13 cellular contexts compared by ENCODE assay signal in genomic region chr3:45606991-45607712, GRCh38. TPM values are rescaled to one million over a fixed set of nuclear protein-coding genes. Genes with fewer than 3 reads are reported as not detected.
DNase-seq lines count a peak whose midpoint lies in the region; ATAC-seq and TF ChIP-seq lines count a peak whose summit lies in the region.
"Had no signal": no experiment of that assay in that cellular context is flagged by ENCODE, and none has a peak within 500 bp of the region (broad histone marks: within the 10 kb centered on the region; RNA-seq: fewer than 3 reads in every experiment).

No MANE protein-coding gene starts in this region.

- intact Hi-C loops in IMR-90 (cut with micrococcal nuclease) (no loop called here), body of pancreas (cut with DNase I) (no loop called here)

- whole genome bisulfite sequencing in IMR-90 (ENCODE audit: extremely low coverage in 2 of 2, insufficient read length in 1 of 2), 2 experiments: 100% methylated on average over 2 of the region's 11 CpGs; no CpG with 5 or more reads in 1 of the 2 experiments
- WGBS in body of pancreas, 2 donors: 74 to 78% methylated on average over 8 to 11 of the region's 11 CpGs
- WGBS in hepatocyte (ENCODE audit: low lambda C conversion rate, missing lambda C conversion rate): 82% methylated on average over 11 of the region's 11 CpGs

- H3K23ac ChIP-seq in IMR-90 (ENCODE audit: low read depth, low read length): peak overlapping the region; percentile 19; the same call in 1 of the 2 replicates

- peak overlapping the region; percentile 9; the same call in 1 of the 2 replicates for H4K5ac ChIP-seq in IMR-90 (ENCODE audit: low read depth, low read length)

- H3K9me3 ChIP-seq in IMR-90 (ENCODE audit: control insufficient read depth, insufficient read depth, low read length) (no peaks in the 10 kb centered on the region), body of pancreas (no peaks in the 10 kb centered on the region), hepatocyte (ENCODE audit: low read depth) (no peaks in the 10 kb centered on the region), skeletal muscle tissue (ENCODE audit: control insufficient read depth in 3 of 3, low read length in 3 of 3) (no peaks in the 10 kb centered on the region)
- H3K9me3 ChIP-seq: HAP-1 had no signal

- TF ChIP-seq CTCF in IMR-90 (conservative IDR thresholded peaks at IDR 0.05; ENCODE audit: low read depth, low read length) (no peak), body of pancreas (IDR thresholded peaks at IDR 0.05) (no peak), hepatocyte (IDR thresholded peaks at IDR 0.05; ENCODE audit: poor library complexity) (no peak)

- peaks cover 38 to 92% of the 10 kb centered on the region in 2 experiments for H3K79me1 ChIP-seq in IMR-90 (ENCODE audit: low read depth in 1 of 2, low read length in 2 of 2)

- no TSS peak for BruUV-seq in IMR-90 (replicated peaks; lab: Mats Ljungman, UMichigan)

- peaks cover 46% of the 10 kb centered on the region for H3K4me1 ChIP-seq in IMR-90 (ENCODE audit: control insufficient read depth, insufficient read depth, low read length)
- peaks cover 50% of the 10 kb centered on the region for H3K4me1 ChIP-seq in body of pancreas
- peaks cover 14% of the 10 kb centered on the region for H3K4me1 ChIP-seq in hepatocyte (ENCODE audit: insufficient read depth)
- peaks cover 86 to 97% (median 89%) of the 10 kb centered on the region in 3 donors for H3K4me1 ChIP-seq in skeletal muscle tissue (ENCODE audit: control insufficient read depth in 3 of 3, insufficient read depth in 3 of 3, low read length in 3 of 3)
- H3K4me1 ChIP-seq: HAP-1 had no signal

- peak overlapping the region; percentile 19 for H3K18ac ChIP-seq in IMR-90 (ENCODE audit: low read depth, low read length)

- peak overlapping the region; percentile 71 for H4K91ac ChIP-seq in IMR-90 (ENCODE audit: insufficient read depth, low read depth, low read length)

- H3K79me2 ChIP-seq in hepatocyte: peaks cover 70% of the 10 kb centered on the region

- H3K9ac ChIP-seq in IMR-90 (ENCODE audit: low read depth, low read length) (peak overlapping the region; percentile 8), skeletal muscle tissue (ENCODE audit: low read depth in 1 of 3, low read length in 3 of 3) (peak overlapping the region in 2 of 3 donors; percentile 60 to 74)

- no peaks in the 10 kb centered on the region for H3K9me2 ChIP-seq in hepatocyte (replicated peaks; ENCODE audit: insufficient read depth)

- H4K8ac ChIP-seq in IMR-90 (ENCODE audit: low read depth in 2 of 2, low read length in 2 of 2): peak overlapping the region; percentile 8 to 56; a peak in 3 of 4 replicates

- H2AFZ ChIP-seq in IMR-90 (replicated peaks; ENCODE audit: low read length, poor library complexity) (peak overlapping the region; percentile 2), hepatocyte (no peak overlapping the region)

- peak; percentile 52 for DNase-seq in IMR-90
- no peak for DNase-seq in body of pancreas
- no peak for DNase-seq in hepatocyte (ENCODE audit: low spot score)
- DNase-seq in NCI-H2196 (lab: John Stamatoyannopoulos, UW; ENCODE audit: unreplicated experiment): no peak
- DNase-seq in anterior cingulate cortex (lab: John Stamatoyannopoulos, UW): no peak
- DNase-seq: CD8-positive, alpha-beta T cell; cortex of kidney; NCI-H446 treated with DMSO at 0.1 percent for 48 hours had no signal

- CTCF ChIA-PET in IMR-90 (lab: Yijun Ruan, JAX): interaction anchor here (0.7 to 1.5 kb wide), 2 partner anchors 21 to 53 kb away, joined by 3 to 5 read pairs; no protein-coding TSS in a partner anchor

- peaks cover 26% of the 10 kb centered on the region for H3K36me3 ChIP-seq in IMR-90 (ENCODE audit: control insufficient read depth, insufficient read depth, low read length)
- no peaks in the 10 kb centered on the region for H3K36me3 ChIP-seq in body of pancreas (replicated peaks in 1 of 2; ENCODE audit: insufficient read depth in 1 of 2, low read depth in 2 of 2)
- no peaks in the 10 kb centered on the region for H3K36me3 ChIP-seq in hepatocyte (replicated peaks; ENCODE audit: insufficient read depth, low read depth)
- H3K36me3 ChIP-seq in skeletal muscle tissue (ENCODE audit: control insufficient read depth in 3 of 3, insufficient read depth in 3 of 3, low read length in 3 of 3): peaks cover 0 to 3% (median 2%) of the 10 kb centered on the region in 3 donors

- H3K56ac ChIP-seq in IMR-90 (ENCODE audit: extremely low read depth, insufficient read depth, low read length): peak overlapping the region; percentile 50; the same call in 1 of the 2 replicates

- peak overlapping the region; percentile 80 for H2BK20ac ChIP-seq in IMR-90 (ENCODE audit: low read depth, low read length)

- peak overlapping the region; percentile 11 for H3K14ac ChIP-seq in IMR-90 (replicated peaks; ENCODE audit: low read depth, low read length)

- peak overlapping the region; percentile 74 for H3K4ac ChIP-seq in IMR-90 (ENCODE audit: low read depth, low read length)

- H3K27ac ChIP-seq in IMR-90 (ENCODE audit: insufficient read depth, low read length) (peak overlapping the region; percentile 71), body of pancreas (peak overlapping the region; percentile 41 to 77 (median 70)), hepatocyte (peak overlapping the region; percentile 58), skeletal muscle tissue (ENCODE audit: low read depth, low read length) (peak overlapping the region; percentile 87)

- dilution Hi-C loops in IMR-90 (cut with HindIII; ENCODE audit: low sequenced_read_pairs, unreplicated experiment): no loop called here

- no peak overlapping the region for H3K4me3 ChIP-seq in IMR-90 (ENCODE audit: insufficient read depth, low read depth, low read length)
- no peak overlapping the region for H3K4me3 ChIP-seq in body of pancreas
- no peak overlapping the region for H3K4me3 ChIP-seq in hepatocyte
- peak overlapping the region in 2 of 3 donors; percentile 56 to 63 for H3K4me3 ChIP-seq in skeletal muscle tissue (ENCODE audit: low read length in 3 of 3)
- H3K4me3 ChIP-seq: HAP-1, skin epidermis had no signal

- H2BK120ac ChIP-seq in IMR-90 (ENCODE audit: low read depth, low read length): peak overlapping the region; percentile 70

- peak overlapping the region; percentile 37 for H2BK5ac ChIP-seq in IMR-90 (ENCODE audit: low read depth, low read length, poor library complexity, severe bottlenecking)

- in situ Hi-C loops in IMR-90 (cut with MboI; ENCODE audit: low sequenced_read_pairs): no loop called here

- H3K27me3 ChIP-seq in IMR-90 (ENCODE audit: control insufficient read depth, insufficient read depth, low read length) (no peaks in the 10 kb centered on the region), body of pancreas (no peaks in the 10 kb centered on the region), hepatocyte (no peaks in the 10 kb centered on the region), skeletal muscle tissue (ENCODE audit: control insufficient read depth in 3 of 3, insufficient read depth in 3 of 3, low read length in 3 of 3) (no peaks in the 10 kb centered on the region)

- TF ChIP-seq RAD21 in IMR-90 (IDR thresholded peaks at IDR 0.05; ENCODE audit: low read length): no peak

- POLR2A ChIA-PET in IMR-90 (lab: Charles Lee; ENCODE audit: unreplicated experiment): no interaction called here

- H4K20me1 ChIP-seq in IMR-90 (ENCODE audit: insufficient read depth, low read length) (peaks cover 89% of the 10 kb centered on the region), hepatocyte (ENCODE audit: insufficient read depth, poor library complexity, severe bottlenecking) (peaks cover 17% of the 10 kb centered on the region)

- peak overlapping the region; percentile 76 for H2AK5ac ChIP-seq in IMR-90 (ENCODE audit: low read depth, low read length)

- peak overlapping the region; percentile 61; the same call in 2 of the 3 replicates for H2BK15ac ChIP-seq in IMR-90 (ENCODE audit: low read depth, low read length)

- peak overlapping the region; percentile 13 for H2AK9ac ChIP-seq in IMR-90 (replicated peaks; ENCODE audit: low read depth, low read length, poor library complexity)

- H3K9me1 ChIP-seq in IMR-90 (ENCODE audit: insufficient read depth, low read length): peaks cover 62% of the 10 kb centered on the region

- peak; percentile 38 for ATAC-seq in IMR-90 (ENCODE audit: low read depth)
- no peak for ATAC-seq in body of pancreas
- ATAC-seq in esophagus mucosa: no peak
- no peak for ATAC-seq in GM19035 (IDR thresholded peaks at IDR 0.05; ENCODE audit: unreplicated experiment)
- ATAC-seq: CD8-positive, alpha-beta T cell had no signal

- H3K4me2 ChIP-seq in IMR-90 (ENCODE audit: low read depth, low read length) (peak overlapping the region; percentile 49), hepatocyte (peak overlapping the region; percentile 2)

- TF ChIP-seq POLR2A in IMR-90 (IDR thresholded peaks at IDR 0.05; ENCODE audit: low read depth, low read length) (no peak), body of pancreas (IDR thresholded peaks at IDR 0.05) (no peak)

TF ChIP-seq in IMR-90, 13 proteins besides CTCF, POLR2A, EP300 and RAD21 (continues in another document):
- no peak for TF ChIP-seq RFX5 (IDR thresholded peaks at IDR 0.05; ENCODE audit: low read depth, low read length)
- TF ChIP-seq MAZ (IDR thresholded peaks at IDR 0.05; ENCODE audit: borderline replicate concordance, low read depth, low read length): no peak
- no peak for TF ChIP-seq CHD1 (IDR thresholded peaks at IDR 0.05; ENCODE audit: low read depth, low read length)
- TF ChIP-seq MXI1 (IDR thresholded peaks at IDR 0.05; ENCODE audit: borderline replicate concordance, low read depth, low read length): no peak
- TF ChIP-seq, protein P1, sequence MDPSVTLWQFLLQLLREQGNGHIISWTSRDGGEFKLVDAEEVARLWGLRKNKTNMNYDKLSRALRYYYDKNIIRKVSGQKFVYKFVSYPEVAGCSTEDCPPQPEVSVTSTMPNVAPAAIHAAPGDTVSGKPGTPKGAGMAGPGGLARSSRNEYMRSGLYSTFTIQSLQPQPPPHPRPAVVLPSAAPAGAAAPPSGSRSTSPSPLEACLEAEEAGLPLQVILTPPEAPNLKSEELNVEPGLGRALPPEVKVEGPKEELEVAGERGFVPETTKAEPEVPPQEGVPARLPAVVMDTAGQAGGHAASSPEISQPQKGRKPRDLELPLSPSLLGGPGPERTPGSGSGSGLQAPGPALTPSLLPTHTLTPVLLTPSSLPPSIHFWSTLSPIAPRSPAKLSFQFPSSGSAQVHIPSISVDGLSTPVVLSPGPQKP (IDR thresholded peaks at IDR 0.05; ENCODE audit: borderline replicate concordance, low read depth, low read length): no peak
- TF ChIP-seq FOS (IDR thresholded peaks at IDR 0.05; ENCODE audit: low read depth, low read length): no peak
- TF ChIP-seq RCOR1 (IDR thresholded peaks at IDR 0.05; ENCODE audit: insufficient replicate concordance, low read length): no peak
- TF ChIP-seq NFE2L2 (IDR thresholded peaks at IDR 0.05; ENCODE audit: low read depth, low read length): no peak

RNA-seq across cellular contexts. Expression of gene LIMD1, which starts 12.6 kb away (rescaled TPM):
- total RNA-seq in IMR-90 (2012; rRNA removed) (21.5 and 22.5 TPM in 2 replicates), body of pancreas (10 to 100 TPM; 22.8 to 32.6 TPM), hepatocyte (12.1 and 12.5 TPM in 2 replicates), skeletal muscle tissue (16.2 TPM), esophagus mucosa (13.5 TPM)
- polyA plus RNA-seq in IMR-90 (2012; rRNA removed) (20.5 and 20.9 TPM in 2 replicates), hepatocyte (6.7 and 7.3 TPM in 2 replicates)
- polyA plus RNA-seq in IMR-90 (2012; cell fraction: cytosol; rRNA removed): 12.3 and 13.9 TPM in 2 replicates
- polyA plus RNA-seq in IMR-90 (2012; cell fraction: nucleus; rRNA removed; ENCODE audit: low replicate concordance): 52.7 and 53.0 TPM in 2 replicates

Comparison
In these comparisons a context has a peak if more than half of its experiments do, and no peak if none do; other contexts are left out.
1. H3K4me3 ChIP-seq: peak in skeletal muscle tissue (2 of 3); none in IMR-90 (single experiment), body of pancreas (0 of 2) and hepatocyte (single experiment).
2. Peak in every context shown above with its lines, with median percentiles within 50 percentile points of each other: H3K27ac ChIP-seq.